ENCODE assay signal across 17 cellular contexts in genomic region chr17:75647921-75648320, GRCh38. TPM values are rescaled to one million over a fixed set of nuclear protein-coding genes. Genes with fewer than 3 reads are reported as not detected.
"Had no signal": no experiment of that assay in that cellular context is flagged by ENCODE, and none has a peak within 500 bp of the region (broad histone marks: within the 10 kb centered on the region; RNA-seq: fewer than 3 reads in every experiment).

No MANE protein-coding gene starts in this region.

- DNase-seq: activated B cell treated with CpG ODN at 0.5 μM for 24 hours; activated CD4-positive, alpha-beta T cell treated with anti-CD3 and anti-CD28 coated beads, Interleukin-2, amount 10 ng/mL, durations not matched to agents 24 days and 14 days; activated effector memory CD4-positive, alpha-beta T cell treated with Interleukin-2 at 50 U/mL for 16 hours; activated T-cell treated with anti-CD3 and anti-CD28 coated beads, Interleukin-2, amount 50 U/mL, for 1 hour; foreskin melanocyte; left ventricle myocardium inferior; nephron progenitor cell; stimulated activated CD4-positive, alpha-beta T cell treated with anti-CD3 and anti-CD28 coated beads, Interleukin-2, amount 100 ng/mL, for 48 hours; stimulated activated CD8-positive, alpha-beta memory T cell treated with anti-CD3 and anti-CD28 coated beads, Interleukin-4, amount 100 ng/mL, for 48 hours; uterus had no signal

- H3K9me3 Mint-ChIP-seq: activated B cell treated with CpG ODN at 0.5 μM for 24 hours; activated CD4-positive, alpha-beta T cell treated with anti-CD3 and anti-CD28 coated beads, Interleukin-2, amount 10 ng/mL, durations not matched to agents 24 days and 14 days; activated naive CD4-positive, alpha-beta T cell treated with anti-CD3 and anti-CD28 coated beads, Interleukin-2, amount 50 U/mL, for 24 hours; memory B cell; nephron progenitor cell; stimulated activated naive CD8-positive, alpha-beta T cell treated with anti-CD3 and anti-CD28 coated beads, Interleukin-15, Interleukin-2, amounts not matched to agents 100 ng/mL and 50 ng/mL, for 24 hours; T-helper 1 cell treated with Interleukin-12 subunit alpha and Interleukin-12 subunit beta and Interleukin-4 antibody, amounts not matched to agents 30 μg/mL and 1 μg/mL, for 36 hours had no signal

- H3K27me3 Mint-ChIP-seq: activated B cell treated with CpG ODN at 0.5 μM for 24 hours; activated CD4-positive, alpha-beta T cell treated with anti-CD3 and anti-CD28 coated beads, Interleukin-2, amount 10 ng/mL, durations not matched to agents 24 days and 14 days; activated naive CD4-positive, alpha-beta T cell treated with anti-CD3 and anti-CD28 coated beads, Interleukin-2, amount 50 U/mL, for 24 hours; memory B cell; stimulated activated naive CD8-positive, alpha-beta T cell treated with anti-CD3 and anti-CD28 coated beads, Interleukin-15, Interleukin-2, amounts not matched to agents 100 ng/mL and 50 ng/mL, for 24 hours had no signal

- H3K36me3 ChIP-seq: uterus had no signal

- H3K4me1 ChIP-seq: uterus had no signal

- H3K4me1 Mint-ChIP-seq: activated naive CD4-positive, alpha-beta T cell treated with anti-CD3 and anti-CD28 coated beads, Interleukin-2, amount 50 U/mL, for 24 hours had no signal

- H3K4me3 ChIP-seq: left ventricle myocardium inferior, uterus had no signal

- H3K4me3 Mint-ChIP-seq: activated B cell treated with CpG ODN at 0.5 μM for 24 hours; activated CD4-positive, alpha-beta T cell treated with anti-CD3 and anti-CD28 coated beads, Interleukin-2, amount 10 ng/mL, durations not matched to agents 24 days and 14 days; activated naive CD4-positive, alpha-beta T cell treated with anti-CD3 and anti-CD28 coated beads, Interleukin-2, amount 50 U/mL, for 24 hours; memory B cell; nephron progenitor cell; stimulated activated naive CD8-positive, alpha-beta T cell treated with anti-CD3 and anti-CD28 coated beads, Interleukin-15, Interleukin-2, amounts not matched to agents 100 ng/mL and 50 ng/mL, for 24 hours; T-helper 1 cell treated with Interleukin-12 subunit alpha and Interleukin-12 subunit beta and Interleukin-4 antibody, amounts not matched to agents 30 μg/mL and 1 μg/mL, for 36 hours had no signal

- FAIRE-seq: endothelial cell of umbilical vein, islet of Langerhans had no signal

- H3K27ac Mint-ChIP-seq: activated B cell treated with CpG ODN at 0.5 μM for 24 hours; activated CD4-positive, alpha-beta T cell treated with anti-CD3 and anti-CD28 coated beads, Interleukin-2, amount 10 ng/mL, durations not matched to agents 24 days and 14 days; activated naive CD4-positive, alpha-beta T cell treated with anti-CD3 and anti-CD28 coated beads, Interleukin-2, amount 50 U/mL, for 24 hours; memory B cell; nephron progenitor cell; stimulated activated naive CD8-positive, alpha-beta T cell treated with anti-CD3 and anti-CD28 coated beads, Interleukin-15, Interleukin-2, amounts not matched to agents 100 ng/mL and 50 ng/mL, for 24 hours; T-helper 1 cell treated with Interleukin-12 subunit alpha and Interleukin-12 subunit beta and Interleukin-4 antibody, amounts not matched to agents 30 μg/mL and 1 μg/mL, for 36 hours had no signal

- H3K9me3 ChIP-seq: left ventricle myocardium inferior, uterus had no signal

- H3K27ac ChIP-seq: left ventricle myocardium inferior, uterus had no signal

- H3K27me3 ChIP-seq: uterus had no signal

RNA-seq across cellular contexts. Expression of gene SMIM5, which starts 14.7 kb away (rescaled TPM):
- total RNA-seq: endothelial cell of umbilical vein, osteoblast had no signal
- polyA plus RNA-seq: endothelial cell of umbilical vein had no signal
